9 cellular contexts compared by ENCODE assay signal in the genomic region with DNA sequence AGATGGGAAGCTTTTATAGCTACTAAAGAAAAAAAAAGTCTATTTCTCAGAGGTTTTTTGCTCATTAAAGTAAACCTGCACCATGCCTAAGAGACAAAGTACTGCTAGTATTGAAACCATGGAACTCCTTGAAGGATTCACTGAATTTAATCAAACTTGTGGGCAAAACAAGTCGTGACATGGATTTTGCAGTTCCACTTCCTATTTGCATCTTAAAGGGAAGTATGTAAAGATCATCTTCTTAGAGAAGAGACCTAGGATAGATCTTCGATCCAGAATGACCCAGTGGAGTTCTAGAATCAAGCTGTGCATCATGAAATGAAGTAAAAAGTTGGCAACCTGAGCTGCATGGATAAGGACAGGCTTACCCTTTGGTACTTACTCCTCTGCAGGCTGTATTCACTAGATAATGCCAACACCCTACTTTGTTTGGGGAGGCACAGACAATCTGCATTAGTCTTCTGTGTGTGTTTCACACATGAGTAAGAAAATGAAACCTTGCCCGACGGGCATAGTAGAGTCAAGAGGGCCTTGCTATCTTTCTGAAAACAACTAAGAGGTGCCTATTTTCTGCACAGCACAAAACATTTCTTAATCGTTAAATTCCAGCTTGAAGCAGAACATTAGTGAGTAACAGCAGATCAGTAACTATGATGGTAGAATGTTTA. TPM values are rescaled to one million over a fixed set of nuclear protein-coding genes. Genes with fewer than 3 reads are reported as not detected.
DNase-seq lines count a peak whose midpoint lies in the region; ATAC-seq and TF ChIP-seq lines count a peak whose summit lies in the region.
"Had no signal": no experiment of that assay in that cellular context is flagged by ENCODE, and none has a peak within 500 bp of the region (broad histone marks: within the 10 kb centered on the region; RNA-seq: fewer than 3 reads in every experiment).

No MANE protein-coding gene starts in this region.

- WGBS in mesodermal cell (ENCODE audit: insufficient coverage in 2 of 2), 2 experiments, result 96 to 100% methylated on average over 2 to 4 of the region's 5 CpGs

- peaks cover 39% of the 10 kb centered on the region for H3K36me3 Mint-ChIP-seq in activated CD8-positive, alpha-beta T cell treated with anti-CD3 and anti-CD28 coated beads, Interleukin-2, amount 10 ng/mL, durations not matched to agents 7 days and 5 days (ENCODE audit: low read depth)

- H3K27ac ChIP-seq in mesodermal cell (ENCODE audit: low read depth, low read length, severe bottlenecking), result no peak overlapping the region
- H3K27ac ChIP-seq: KMS-11 had no signal

- H3K4me1 ChIP-seq in BE2C (peaks cover 18% of the 10 kb centered on the region), mesodermal cell (ENCODE audit: control insufficient read depth, insufficient read depth, low read length, poor library complexity, severe bottlenecking) (peaks cover 28% of the 10 kb centered on the region)

- CTCF ChIA-PET in activated CD8-positive, alpha-beta T cell treated with anti-CD3 and anti-CD28 coated beads, Interleukin-2, amount 10 ng/mL, durations not matched to agents 7 days and 5 days (lab: Charles Lee), result interaction anchor here (0.8 to 4.2 kb wide), 6 partner anchors 16 to 117 kb away, joined by 3 to 47 read pairs (median 9); no protein-coding TSS in a partner anchor

- H3K4me3 ChIP-seq in BE2C (ENCODE audit: low read depth, low read length), result peak overlapping the region; percentile 72
- H3K4me3 ChIP-seq in mesodermal cell (ENCODE audit: extremely low read depth, insufficient read depth, low read length, poor library complexity, severe bottlenecking), result peak overlapping the region; percentile 51

- TF ChIP-seq CTCF in BE2C (IDR thresholded peaks at IDR 0.05; ENCODE audit: low read depth, low read length), result no peak

- no peaks in the 10 kb centered on the region for H3K36me3 ChIP-seq in BE2C
- H3K36me3 ChIP-seq in mesodermal cell (ENCODE audit: control insufficient read depth, insufficient read depth, low read length), result no peaks in the 10 kb centered on the region

- ATAC-seq in GM21786 (IDR thresholded peaks at IDR 0.05; ENCODE audit: unreplicated experiment), result peak; percentile 26
- peak; percentile 21 for ATAC-seq in activated CD8-positive, alpha-beta T cell treated with anti-CD3 and anti-CD28 coated beads, Interleukin-2, amount 10 ng/mL, durations not matched to agents 7 days and 5 days
- no peak for ATAC-seq in HG03135 (IDR thresholded peaks at IDR 0.05; ENCODE audit: unreplicated experiment)
- ATAC-seq in HG03342 (IDR thresholded peaks at IDR 0.05; ENCODE audit: unreplicated experiment), result no peak

- H3K4me1 Mint-ChIP-seq in activated CD8-positive, alpha-beta T cell treated with anti-CD3 and anti-CD28 coated beads, Interleukin-2, amount 10 ng/mL, durations not matched to agents 7 days and 5 days (ENCODE audit: low read depth), result peaks cover 43% of the 10 kb centered on the region

- H3K9me3 Mint-ChIP-seq in activated CD8-positive, alpha-beta T cell treated with anti-CD3 and anti-CD28 coated beads, Interleukin-2, amount 10 ng/mL, durations not matched to agents 7 days and 5 days (ENCODE audit: insufficient read depth), result no peaks in the 10 kb centered on the region

- no peak for DNase-seq in BE2C
- DNase-seq in activated CD8-positive, alpha-beta T cell treated with anti-CD3 and anti-CD28 coated beads, Interleukin-2, amount 10 ng/mL, durations not matched to agents 7 days and 5 days, result peak; percentile 53
- DNase-seq in dedifferentiated amniotic fluid mesenchymal stem cell (ENCODE audit: extremely low spot score), result no peak
- no peak for DNase-seq in medulla oblongata (ENCODE audit: extremely low spot score)

- H3K4me3 Mint-ChIP-seq in activated CD8-positive, alpha-beta T cell treated with anti-CD3 and anti-CD28 coated beads, Interleukin-2, amount 10 ng/mL, durations not matched to agents 7 days and 5 days, result peak overlapping the region; percentile 96

- H3K27me3 ChIP-seq in BE2C, result no peaks in the 10 kb centered on the region

- peak overlapping the region; percentile 95 for H3K27ac Mint-ChIP-seq in activated CD8-positive, alpha-beta T cell treated with anti-CD3 and anti-CD28 coated beads, Interleukin-2, amount 10 ng/mL, durations not matched to agents 7 days and 5 days

- POLR2A ChIA-PET in activated CD8-positive, alpha-beta T cell treated with anti-CD3 and anti-CD28 coated beads, Interleukin-2, amount 10 ng/mL, durations not matched to agents 7 days and 5 days (lab: Charles Lee), result interaction anchor here (1.3 to 13.4 kb wide), 6 partner anchors 10 to 126 kb away, joined by 4 to 366 read pairs (median 12); no protein-coding TSS in a partner anchor

- H3K9me3 ChIP-seq in BE2C (no peaks in the 10 kb centered on the region), mesodermal cell (ENCODE audit: control insufficient read depth, low read length) (no peaks in the 10 kb centered on the region)

- H3K27me3 Mint-ChIP-seq in activated CD8-positive, alpha-beta T cell treated with anti-CD3 and anti-CD28 coated beads, Interleukin-2, amount 10 ng/mL, durations not matched to agents 7 days and 5 days (ENCODE audit: low read depth), result no peaks in the 10 kb centered on the region

RNA-seq across cellular contexts. Expression of gene GNG2, which starts 1.9 kb away (rescaled TPM):
- 50.1 TPM for polyA plus RNA-seq in BE2C (2012; ENCODE audit: insufficient read depth, insufficient read length, low read depth)
- 100 to 1,000 TPM; 293 to 302 TPM for total RNA-seq in activated CD8-positive, alpha-beta T cell treated with anti-CD3 and anti-CD28 coated beads, Interleukin-2, amount 10 ng/mL, durations not matched to agents 7 days and 5 days
- 76.3 TPM for polyA plus RNA-seq in mesodermal cell (2013, experiment 1 of 2)
- 94.9 TPM for polyA plus RNA-seq in mesodermal cell (2013, experiment 2 of 2)

Comparison
In these comparisons a context has a peak if more than half of its experiments do, and no peak if none do; other contexts are left out.
1. ATAC-seq: peak in GM21786 (single experiment) and activated CD8-positive, alpha-beta T cell treated with anti-CD3 and anti-CD28 coated beads, Interleukin-2, amount 10 ng/mL, durations not matched to agents 7 days and 5 days (single experiment); none in HG03135 (single experiment) and HG03342 (single experiment).